In the genomic region with DNA sequence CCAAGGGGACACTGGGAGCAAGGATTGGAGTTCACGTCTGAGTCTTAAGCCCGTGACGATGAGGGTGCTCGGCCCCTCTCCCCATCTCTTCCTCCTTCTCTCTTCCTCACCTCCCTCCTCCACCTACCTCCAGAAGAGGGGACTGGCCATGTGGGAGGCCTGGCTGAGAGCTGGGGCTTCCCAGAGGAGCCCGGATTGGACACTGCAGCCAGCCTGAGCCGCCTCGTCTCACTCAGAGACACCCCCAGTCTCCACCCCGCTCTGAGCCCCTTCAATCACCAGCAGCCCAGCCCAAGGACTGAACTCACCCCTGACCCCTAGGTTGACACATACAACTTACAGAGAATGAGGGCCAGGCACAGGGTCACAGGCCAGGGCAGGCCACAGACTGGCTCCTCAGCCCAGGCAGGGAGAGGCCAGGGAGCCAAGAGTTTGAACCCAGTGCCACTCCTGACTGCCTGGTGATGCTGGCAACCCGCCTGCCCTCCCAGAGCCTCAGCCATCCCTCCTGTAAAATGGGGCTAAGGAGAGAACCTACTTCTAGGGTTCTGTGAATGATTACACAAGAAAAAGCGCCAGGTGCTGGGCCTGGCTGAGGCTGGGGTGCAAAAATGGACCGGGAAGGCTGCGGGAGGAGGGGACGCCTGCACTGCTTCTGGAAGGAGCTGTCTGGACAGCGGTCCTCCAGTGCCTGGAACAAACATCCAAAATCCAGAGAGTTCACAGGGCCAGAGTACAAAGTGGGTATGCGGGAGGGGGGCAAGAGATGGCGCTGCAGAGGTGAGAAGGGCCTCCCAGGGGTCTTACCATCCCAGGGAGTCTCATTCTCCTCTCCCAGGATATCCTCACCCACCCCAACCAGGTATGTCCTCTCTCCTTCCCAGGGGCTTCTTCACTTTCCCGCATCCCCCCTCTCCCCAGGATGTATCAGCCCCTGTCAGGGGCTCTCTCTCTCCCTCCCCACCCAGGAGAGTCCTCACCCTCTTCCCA, we compare ENCODE assay signal across 11 cellular contexts. TPM values are rescaled to one million over a fixed set of nuclear protein-coding genes. Genes with fewer than 3 reads are reported as not detected.
DNase-seq lines count a peak whose midpoint lies in the region; ATAC-seq and TF ChIP-seq lines count a peak whose summit lies in the region.
"Had no signal": no experiment of that assay in that cellular context is flagged by ENCODE, and none has a peak within 500 bp of the region (broad histone marks: within the 10 kb centered on the region; RNA-seq: fewer than 3 reads in every experiment).

No MANE protein-coding gene starts in this region.

- no peak overlapping the region for H3K4me3 Mint-ChIP-seq in activated CD4-positive, alpha-beta memory T cell treated with anti-CD3 and anti-CD28 coated beads for 36 hours
- H3K4me3 Mint-ChIP-seq in natural killer cell treated with Interleukin-12 subunit alpha and Interleukin-12 subunit beta and Interleukin-15 and Interleukin-18, amount 100 ng/mL, for 72 hours, result no peak overlapping the region

- H3K4me3 ChIP-seq in DOHH2 (ENCODE audit: low read length), result peak overlapping the region; percentile 91
- H3K4me3 ChIP-seq: cardiac muscle cell had no signal

- peak; percentile 27 for ATAC-seq in GM18868 (IDR thresholded peaks at IDR 0.05; ENCODE audit: unreplicated experiment)
- no peak for ATAC-seq in natural killer cell treated with Interleukin-12 subunit alpha and Interleukin-12 subunit beta and Interleukin-15 and Interleukin-18, amount 100 ng/mL, for 72 hours
- ATAC-seq in GM21717 (IDR thresholded peaks at IDR 0.05; ENCODE audit: unreplicated experiment), result no peak
- ATAC-seq in GM21619 (IDR thresholded peaks at IDR 0.05; ENCODE audit: unreplicated experiment), result no peak
- ATAC-seq in HG02885 (IDR thresholded peaks at IDR 0.05; ENCODE audit: poor library complexity, unreplicated experiment), result no peak

- CTCF ChIA-PET in activated CD4-positive, alpha-beta memory T cell treated with anti-CD3 and anti-CD28 coated beads for 36 hours (lab: Charles Lee), result interaction anchor here (1.0 to 8.3 kb wide), 2 partner anchors 7 to 73 kb away, joined by 3 to 119 read pairs; a partner anchor contains a TSS

- H3K4me1 ChIP-seq in DOHH2 (ENCODE audit: control insufficient read depth, low read length), result peaks cover 82% of the 10 kb centered on the region

- H4K20me1 ChIP-seq in DOHH2 (ENCODE audit: control insufficient read depth, insufficient read depth, low read depth, low read length), result no peaks in the 10 kb centered on the region

- H3K9me3 Mint-ChIP-seq in activated CD4-positive, alpha-beta memory T cell treated with anti-CD3 and anti-CD28 coated beads for 36 hours, result no peaks in the 10 kb centered on the region
- no peaks in the 10 kb centered on the region for H3K9me3 Mint-ChIP-seq in natural killer cell treated with Interleukin-12 subunit alpha and Interleukin-12 subunit beta and Interleukin-15 and Interleukin-18, amount 100 ng/mL, for 72 hours

- POLR2A ChIA-PET in activated CD4-positive, alpha-beta memory T cell treated with anti-CD3 and anti-CD28 coated beads for 36 hours (lab: Charles Lee), result interaction anchor here (1.0 kb wide), 1 partner anchor 18 kb away, joined by 3 read pairs; a partner anchor contains a TSS

- H3K27ac Mint-ChIP-seq in activated CD4-positive, alpha-beta memory T cell treated with anti-CD3 and anti-CD28 coated beads for 36 hours, result peak overlapping the region; percentile 81
- peak overlapping the region; percentile 87 to 88 for H3K27ac Mint-ChIP-seq in natural killer cell treated with Interleukin-12 subunit alpha and Interleukin-12 subunit beta and Interleukin-15 and Interleukin-18, amount 100 ng/mL, for 72 hours
- H3K27ac Mint-ChIP-seq: progenitor cell of endocrine pancreas had no signal

- H3K4me1 Mint-ChIP-seq in activated CD4-positive, alpha-beta memory T cell treated with anti-CD3 and anti-CD28 coated beads for 36 hours (ENCODE audit: low read depth), result peaks cover 60% of the 10 kb centered on the region
- H3K4me1 Mint-ChIP-seq in natural killer cell treated with Interleukin-12 subunit alpha and Interleukin-12 subunit beta and Interleukin-15 and Interleukin-18, amount 100 ng/mL, for 72 hours (ENCODE audit: low read depth in 2 of 2), result peaks cover 20 to 38% of the 10 kb centered on the region in 2 donors

- peaks cover 36% of the 10 kb centered on the region for H3K79me2 ChIP-seq in DOHH2 (ENCODE audit: control insufficient read depth, low read length)

- peaks cover 59% of the 10 kb centered on the region for H3K36me3 ChIP-seq in DOHH2 (ENCODE audit: control insufficient read depth, low read length)
- H3K36me3 ChIP-seq: cardiac muscle cell had no signal

- H3K27me3 ChIP-seq in DOHH2 (ENCODE audit: control insufficient read depth, low read length), result no peaks in the 10 kb centered on the region; the same call in 1 of the 2 replicates
- H3K27me3 ChIP-seq: cardiac muscle cell had no signal

- no peaks in the 10 kb centered on the region for H3K9me2 ChIP-seq in DOHH2 (replicated peaks; ENCODE audit: control insufficient read depth, low read length)

- DNase-seq in activated CD4-positive, alpha-beta memory T cell treated with anti-CD3 and anti-CD28 coated beads for 36 hours, result no peak
- no peak for DNase-seq in natural killer cell treated with Interleukin-12 subunit alpha and Interleukin-12 subunit beta and Interleukin-15 and Interleukin-18, amount 100 ng/mL, for 72 hours (ENCODE audit: low spot score)
- no peak for DNase-seq in OCI-M2 (lab: John Stamatoyannopoulos, UW; ENCODE audit: unreplicated experiment)
- DNase-seq: DMS79 had no signal

- peak overlapping the region; percentile 93 for H3K4me2 ChIP-seq in DOHH2 (ENCODE audit: low read length)

- H3F3A ChIP-seq in DOHH2 (ENCODE audit: control insufficient read depth, insufficient read depth), result peaks cover 66% of the 10 kb centered on the region

- H3K9me3 ChIP-seq in DOHH2 (ENCODE audit: control insufficient read depth, insufficient read depth, low read length), result no peaks in the 10 kb centered on the region

- intact Hi-C loops in activated CD4-positive, alpha-beta memory T cell treated with anti-CD3 and anti-CD28 coated beads for 36 hours (cut with micrococcal nuclease), result loop anchor here (10.0 kb wide), 1 partner anchor 317 kb away; no protein-coding TSS in a partner anchor

- H3K36me3 Mint-ChIP-seq in activated CD4-positive, alpha-beta memory T cell treated with anti-CD3 and anti-CD28 coated beads for 36 hours, result peaks cover 5% of the 10 kb centered on the region
- peaks cover 7% of the 10 kb centered on the region for H3K36me3 Mint-ChIP-seq in natural killer cell treated with Interleukin-12 subunit alpha and Interleukin-12 subunit beta and Interleukin-15 and Interleukin-18, amount 100 ng/mL, for 72 hours

- H3K27me3 Mint-ChIP-seq in activated CD4-positive, alpha-beta memory T cell treated with anti-CD3 and anti-CD28 coated beads for 36 hours, result no peaks in the 10 kb centered on the region
- no peaks in the 10 kb centered on the region for H3K27me3 Mint-ChIP-seq in natural killer cell treated with Interleukin-12 subunit alpha and Interleukin-12 subunit beta and Interleukin-15 and Interleukin-18, amount 100 ng/mL, for 72 hours

- TF ChIP-seq CTCF in DOHH2 (IDR thresholded peaks at IDR 0.05; ENCODE audit: low read depth, low read length, poor library complexity, severe bottlenecking), result peak; percentile 30

- H3K27ac ChIP-seq in DOHH2 (ENCODE audit: low read depth, low read length), result peak overlapping the region; percentile 99
- H3K27ac ChIP-seq: cardiac muscle cell had no signal

RNA-seq across cellular contexts. Expression of a gene that starts 1.1 kb away (rescaled TPM):
- total RNA-seq in activated CD4-positive, alpha-beta memory T cell treated with anti-CD3 and anti-CD28 coated beads for 36 hours, result 1 to 10 TPM; 1.5 to 1.6 TPM
- total RNA-seq in natural killer cell treated with Interleukin-12 subunit alpha and Interleukin-12 subunit beta and Interleukin-15 and Interleukin-18, amount 100 ng/mL, for 72 hours, result 1 to 10 TPM in 1 of 2 donors, under 1 TPM in 1; 0.93 to 1.8 TPM
- total RNA-seq: cardiac muscle cell had no signal

RNA-seq across cellular contexts. Expression of a gene that starts 4.8 kb away (rescaled TPM):
- 100 to 1,000 TPM; 298 to 327 TPM for total RNA-seq in activated CD4-positive, alpha-beta memory T cell treated with anti-CD3 and anti-CD28 coated beads for 36 hours
- 100 to 1,000 TPM; 321 to 444 TPM for total RNA-seq in natural killer cell treated with Interleukin-12 subunit alpha and Interleukin-12 subunit beta and Interleukin-15 and Interleukin-18, amount 100 ng/mL, for 72 hours

RNA-seq across cellular contexts. Expression of a gene that starts 18.2 kb away (rescaled TPM):
- total RNA-seq in activated CD4-positive, alpha-beta memory T cell treated with anti-CD3 and anti-CD28 coated beads for 36 hours, result 1,000 to 10,000 TPM; 3,181 to 3,314 TPM
- total RNA-seq in natural killer cell treated with Interleukin-12 subunit alpha and Interleukin-12 subunit beta and Interleukin-15 and Interleukin-18, amount 100 ng/mL, for 72 hours, result 1,000 to 10,000 TPM; 1,532 to 1,595 TPM

RNA-seq across cellular contexts. Expression of a gene that starts 33.4 kb away (rescaled TPM):
- total RNA-seq in activated CD4-positive, alpha-beta memory T cell treated with anti-CD3 and anti-CD28 coated beads for 36 hours, result not detected
- not detected for total RNA-seq in natural killer cell treated with Interleukin-12 subunit alpha and Interleukin-12 subunit beta and Interleukin-15 and Interleukin-18, amount 100 ng/mL, for 72 hours
- total RNA-seq: cardiac muscle cell, progenitor cell of endocrine pancreas had no signal

RNA-seq across cellular contexts. Expression of a gene that starts 33.7 kb away (rescaled TPM):
- not detected for total RNA-seq in activated CD4-positive, alpha-beta memory T cell treated with anti-CD3 and anti-CD28 coated beads for 36 hours
- total RNA-seq in natural killer cell treated with Interleukin-12 subunit alpha and Interleukin-12 subunit beta and Interleukin-15 and Interleukin-18, amount 100 ng/mL, for 72 hours, result not detected
- total RNA-seq: cardiac muscle cell, progenitor cell of endocrine pancreas had no signal
